9 cellular contexts compared by ENCODE assay signal in genomic region chr7:12771378-12771877, GRCh38.
DNase-seq lines count a peak whose midpoint lies in the region; ATAC-seq, FAIRE-seq and TF ChIP-seq lines count a peak whose summit lies in the region.
"Had no signal": no experiment of that assay in that cellular context is flagged by ENCODE, and none has a peak within 500 bp of the region (broad histone marks: within the 10 kb centered on the region; RNA-seq: fewer than 3 reads in every experiment).

No MANE protein-coding gene starts in this region.

- no peaks in the 10 kb centered on the region for H3K9me1 ChIP-seq in keratinocyte (ENCODE audit: control insufficient read depth, extremely low read depth, insufficient read depth, low read length)

- H3K4me1 ChIP-seq in adipocyte (ENCODE audit: control insufficient read depth, insufficient read depth, low read length) (peaks cover 30% of the 10 kb centered on the region), keratinocyte (ENCODE audit: control insufficient read depth, extremely low read depth, insufficient read depth, low read length) (peaks cover 6% of the 10 kb centered on the region), tibial nerve (peaks cover 0 to 30% (median 13%) of the 10 kb centered on the region in 4 donors)

- no peaks in the 10 kb centered on the region for H3K36me3 ChIP-seq in adipocyte (ENCODE audit: control insufficient read depth, insufficient read depth, low read length, severe bottlenecking)
- no peaks in the 10 kb centered on the region for H3K36me3 ChIP-seq in keratinocyte (ENCODE audit: control insufficient read depth in 2 of 2, extremely low read depth in 1 of 2, insufficient read depth in 2 of 2, low read length in 2 of 2)
- no peaks in the 10 kb centered on the region for H3K36me3 ChIP-seq in tibial nerve

- H3K4me2 ChIP-seq in keratinocyte (ENCODE audit: control insufficient read depth, extremely low read depth, insufficient read depth, low read depth, low read length): peak overlapping the region; percentile 83

- H2AFZ ChIP-seq in keratinocyte (ENCODE audit: control insufficient read depth, low read length): peak overlapping the region; percentile 99

- H3K27me3 ChIP-seq in adipocyte (replicated peaks; ENCODE audit: control insufficient read depth, insufficient read depth, low read length) (no peaks in the 10 kb centered on the region), keratinocyte (ENCODE audit: control insufficient read depth, extremely low read depth, insufficient read depth, low read length) (no peaks in the 10 kb centered on the region), tibial nerve (no peaks in the 10 kb centered on the region)

- H3K27ac ChIP-seq in keratinocyte (ENCODE audit: control insufficient read depth, insufficient read depth, low read length): no peak overlapping the region
- H3K27ac ChIP-seq in tibial nerve: peak overlapping the region in 3 of 4 donors; percentile 0 to 67 (median 61)
- H3K27ac ChIP-seq: epithelial cell of prostate had no signal

- DNase-seq in NCI-H1417 treated with DMSO at 0.1 percent for 48 hours (lab: John Stamatoyannopoulos, UW): peak; percentile 26
- DNase-seq in adipocyte (ENCODE audit: low read depth): peak; percentile 29
- DNase-seq in keratinocyte (ENCODE audit: low read depth, low spot score): no peak
- peak in 1 of 2 donors; percentile 15 for DNase-seq in tibial nerve (ENCODE audit: low spot score in 2 of 2)
- no peak for DNase-seq in dedifferentiated amniotic fluid mesenchymal stem cell (ENCODE audit: extremely low spot score)
- no peak for DNase-seq in activated CD8-positive, alpha-beta memory T cell treated with anti-CD3 and anti-CD28 coated beads for 24 hours
- DNase-seq in stimulated activated CD4-positive, alpha-beta T cell treated with anti-CD3 and anti-CD28 coated beads, Interleukin-12 subunit alpha, Interleukin-12 subunit beta, amount 100 ng/mL, for 4 hours: no peak

- dilution Hi-C loops in keratinocyte (cut with MboI; ENCODE audit: extremely low pct_ligation_motif_present, low sequenced_read_pairs): no loop called here

- WGBS in tibial nerve, 2 donors: 1 to 5% methylated on average over 7 of the region's 7 CpGs

- peak; percentile 71 for FAIRE-seq in keratinocyte (lab: Jason Lieb, UNC)

- no peaks in the 10 kb centered on the region for H4K20me1 ChIP-seq in keratinocyte (ENCODE audit: control insufficient read depth, extremely low read depth, insufficient read depth, low read length)

- no peak for TF ChIP-seq POLR2A in tibial nerve (IDR thresholded peaks at IDR 0.05)

- H3K4me3 ChIP-seq in adipocyte (ENCODE audit: low read length) (peak overlapping the region; percentile 47), keratinocyte (ENCODE audit: control insufficient read depth in 2 of 3, extremely low read depth in 1 of 3, insufficient read depth in 2 of 3, low read depth in 1 of 3, low read length in 3 of 3) (peak overlapping the region in 2 of 3 experiments; percentile 50 to 52), tibial nerve (peak overlapping the region in 2 of 4 donors; percentile 2 to 12)

- H3K9me3 ChIP-seq in adipocyte (ENCODE audit: control insufficient read depth, low read length): no peaks in the 10 kb centered on the region
- H3K9me3 ChIP-seq in keratinocyte (ENCODE audit: control insufficient read depth, low read depth, low read length): no peaks in the 10 kb centered on the region
- no peaks in the 10 kb centered on the region for H3K9me3 ChIP-seq in tibial nerve

- peak in 1 of 2 donors; percentile 7 for TF ChIP-seq EP300 in tibial nerve (IDR thresholded peaks at IDR 0.05)

- H3K9ac ChIP-seq in adipocyte (ENCODE audit: low read length) (peak overlapping the region; percentile 13), keratinocyte (ENCODE audit: control insufficient read depth, extremely low read depth, insufficient read depth, low read length) (no peak overlapping the region)

- H3K79me2 ChIP-seq in keratinocyte (ENCODE audit: control insufficient read depth, insufficient read depth, low read length): no peaks in the 10 kb centered on the region

- no peak for ATAC-seq in HG03108 (IDR thresholded peaks at IDR 0.05; ENCODE audit: unreplicated experiment)

- no peak for TF ChIP-seq CTCF in keratinocyte (optimal IDR thresholded peaks at IDR 0.05 in 1 of 3, IDR thresholded peaks at IDR 0.05 in 1 of 3, conservative IDR thresholded peaks at IDR 0.05 in 1 of 3; ENCODE audit: extremely low read depth in 1 of 3, insufficient read depth in 2 of 3, low read length in 3 of 3)
- no peak for TF ChIP-seq CTCF in tibial nerve (IDR thresholded peaks at IDR 0.05)

Comparison
In these comparisons a context has a peak if more than half of its experiments do, and no peak if none do; other contexts are left out.
1. DNase-seq: peak in NCI-H1417 treated with DMSO at 0.1 percent for 48 hours (single experiment) and adipocyte (single experiment); none in keratinocyte (single experiment), dedifferentiated amniotic fluid mesenchymal stem cell (single experiment), activated CD8-positive, alpha-beta memory T cell treated with anti-CD3 and anti-CD28 coated beads for 24 hours (single experiment) and stimulated activated CD4-positive, alpha-beta T cell treated with anti-CD3 and anti-CD28 coated beads, Interleukin-12 subunit alpha, Interleukin-12 subunit beta, amount 100 ng/mL, for 4 hours (single experiment).